Comparison of ENCODE assay signal across 2 cellular contexts in the genomic region with DNA sequence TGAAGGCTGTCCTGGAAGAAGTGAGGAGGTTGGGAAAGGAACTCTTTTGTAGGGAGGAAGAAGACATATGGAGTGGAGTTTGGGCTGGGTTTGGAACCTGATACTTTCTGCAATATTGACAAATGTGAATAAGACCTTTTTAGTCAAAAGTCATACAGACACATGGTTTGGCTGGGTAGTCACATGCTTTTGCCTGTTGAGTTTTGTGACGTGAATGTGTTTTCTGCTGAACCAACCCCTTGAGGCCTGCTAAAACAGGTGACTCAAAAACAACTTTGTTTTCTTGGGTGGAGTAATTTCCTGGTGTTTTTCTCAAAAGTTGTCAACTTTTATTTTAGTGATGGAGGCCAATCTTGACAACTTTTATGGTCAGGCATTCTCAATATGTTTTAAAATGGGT.
A peak's percentile ranks its signal among the peaks of the same experiment; 100 is the strongest.
TF ChIP-seq lines count a peak whose summit lies in the region.

No MANE protein-coding gene starts in this region.

TF ChIP-seq in HepG2, 621 proteins besides CTCF, POLR2A, EP300 and RAD21:
- TF ChIP-seq SCMH1 (CRISPR knock-in tag; IDR thresholded peaks at IDR 0.05; ENCODE audit: borderline replicate concordance), result no peak
- TF ChIP-seq, protein P1, sequence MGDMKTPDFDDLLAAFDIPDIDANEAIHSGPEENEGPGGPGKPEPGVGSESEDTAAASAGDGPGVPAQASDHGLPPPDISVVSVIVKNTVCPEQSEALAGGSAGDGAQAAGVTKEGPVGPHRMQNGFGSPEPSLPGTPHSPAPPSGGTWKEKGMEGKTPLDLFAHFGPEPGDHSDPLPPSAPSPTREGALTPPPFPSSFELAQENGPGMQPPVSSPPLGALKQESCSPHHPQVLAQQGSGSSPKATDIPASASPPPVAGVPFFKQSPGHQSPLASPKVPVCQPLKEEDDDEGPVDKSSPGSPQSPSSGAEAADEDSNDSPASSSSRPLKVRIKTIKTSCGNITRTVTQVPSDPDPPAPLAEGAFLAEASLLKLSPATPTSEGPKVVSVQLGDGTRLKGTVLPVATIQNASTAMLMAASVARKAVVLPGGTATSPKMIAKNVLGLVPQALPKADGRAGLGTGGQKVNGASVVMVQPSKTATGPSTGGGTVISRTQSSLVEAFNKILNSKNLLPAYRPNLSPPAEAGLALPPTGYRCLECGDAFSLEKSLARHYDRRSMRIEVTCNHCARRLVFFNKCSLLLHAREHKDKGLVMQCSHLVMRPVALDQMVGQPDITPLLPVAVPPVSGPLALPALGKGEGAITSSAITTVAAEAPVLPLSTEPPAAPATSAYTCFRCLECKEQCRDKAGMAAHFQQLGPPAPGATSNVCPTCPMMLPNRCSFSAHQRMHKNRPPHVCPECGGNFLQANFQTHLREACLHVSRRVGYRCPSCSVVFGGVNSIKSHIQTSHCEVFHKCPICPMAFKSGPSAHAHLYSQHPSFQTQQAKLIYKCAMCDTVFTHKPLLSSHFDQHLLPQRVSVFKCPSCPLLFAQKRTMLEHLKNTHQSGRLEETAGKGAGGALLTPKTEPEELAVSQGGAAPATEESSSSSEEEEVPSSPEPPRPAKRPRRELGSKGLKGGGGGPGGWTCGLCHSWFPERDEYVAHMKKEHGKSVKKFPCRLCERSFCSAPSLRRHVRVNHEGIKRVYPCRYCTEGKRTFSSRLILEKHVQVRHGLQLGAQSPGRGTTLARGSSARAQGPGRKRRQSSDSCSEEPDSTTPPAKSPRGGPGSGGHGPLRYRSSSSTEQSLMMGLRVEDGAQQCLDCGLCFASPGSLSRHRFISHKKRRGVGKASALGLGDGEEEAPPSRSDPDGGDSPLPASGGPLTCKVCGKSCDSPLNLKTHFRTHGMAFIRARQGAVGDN (CRISPR knock-in tag; IDR thresholded peaks at IDR 0.05), result no peak
- no peak for TF ChIP-seq ZNF343 (CRISPR knock-in tag; IDR thresholded peaks at IDR 0.05)
- no peak for TF ChIP-seq NFKB2 (CRISPR knock-in tag; IDR thresholded peaks at IDR 0.05; ENCODE audit: borderline replicate concordance)
- TF ChIP-seq, protein P2, sequence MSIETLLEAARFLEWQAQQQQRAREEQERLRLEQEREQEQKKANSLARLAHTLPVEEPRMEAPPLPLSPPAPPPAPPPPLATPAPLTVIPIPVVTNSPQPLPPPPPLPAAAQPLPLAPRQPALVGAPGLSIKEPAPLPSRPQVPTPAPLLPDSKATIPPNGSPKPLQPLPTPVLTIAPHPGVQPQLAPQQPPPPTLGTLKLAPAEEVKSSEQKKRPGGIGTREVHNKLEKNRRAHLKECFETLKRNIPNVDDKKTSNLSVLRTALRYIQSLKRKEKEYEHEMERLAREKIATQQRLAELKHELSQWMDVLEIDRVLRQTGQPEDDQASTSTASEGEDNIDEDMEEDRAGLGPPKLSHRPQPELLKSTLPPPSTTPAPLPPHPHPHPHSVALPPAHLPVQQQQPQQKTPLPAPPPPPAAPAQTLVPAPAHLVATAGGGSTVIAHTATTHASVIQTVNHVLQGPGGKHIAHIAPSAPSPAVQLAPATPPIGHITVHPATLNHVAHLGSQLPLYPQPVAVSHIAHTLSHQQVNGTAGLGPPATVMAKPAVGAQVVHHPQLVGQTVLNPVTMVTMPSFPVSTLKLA (IDR thresholded peaks at IDR 0.05), result peak; percentile 97
- TF ChIP-seq MBNL3 (CRISPR knock-in tag; conservative IDR thresholded peaks at IDR 0.05), result no peak

TF ChIP-seq in K562, 482 proteins besides CTCF, POLR2A, EP300 and RAD21:
- TF ChIP-seq STAT5B (CRISPR knock-in tag; IDR thresholded peaks at IDR 0.05), result no peak
- TF ChIP-seq ZNF507 (tag; conservative IDR thresholded peaks at IDR 0.05), result peak; percentile 31; the same call in 1 of the 2 replicates
- TF ChIP-seq ZNF224 (CRISPR knock-in tag; IDR thresholded peaks at IDR 0.05), result no peak
- TF ChIP-seq PRPF4 (IDR thresholded peaks at IDR 0.05; ENCODE audit: insufficient read depth, low read depth, low read length, poor library complexity, severe bottlenecking), result no peak
